ENCODE assay signal across 19 cellular contexts in genomic region chr15:63362196-63362595, GRCh38. TPM values are rescaled to one million over a fixed set of nuclear protein-coding genes. Genes with fewer than 3 reads are reported as not detected.
DNase-seq lines count a peak whose midpoint lies in the region; ATAC-seq and TF ChIP-seq lines count a peak whose summit lies in the region.
"Had no signal": no experiment of that assay in that cellular context is flagged by ENCODE, and none has a peak within 500 bp of the region (broad histone marks: within the 10 kb centered on the region; RNA-seq: fewer than 3 reads in every experiment).

No MANE protein-coding gene starts in this region.

- peaks cover 0 to 2% of the 10 kb centered on the region in 2 donors for H3K9me3 ChIP-seq in neuronal stem cell (replicated peaks in 1 of 2; ENCODE audit: control insufficient read depth in 2 of 2, insufficient read depth in 1 of 2, low read depth in 1 of 2, low read length in 2 of 2)
- H3K9me3 ChIP-seq: A549, right lobe of liver, vagina had no signal

- H3K18ac ChIP-seq in neuronal stem cell (ENCODE audit: low read length): no peak overlapping the region

- H4K8ac ChIP-seq in neuronal stem cell (ENCODE audit: low read depth, low read length): no peak overlapping the region

- no peaks in the 10 kb centered on the region for H3K27me3 ChIP-seq in brain microvascular endothelial cell (replicated peaks)
- H3K27me3 ChIP-seq in neuronal stem cell (ENCODE audit: control insufficient read depth in 3 of 3, insufficient read depth in 3 of 3, low read depth in 1 of 3, low read length in 3 of 3): peaks cover 0 to 32% (median 0%) of the 10 kb centered on the region in 3 experiments
- H3K27me3 ChIP-seq: right lobe of liver, vagina had no signal

- no peak overlapping the region for H2BK15ac ChIP-seq in neuronal stem cell (ENCODE audit: low read length)

- H3K4me1 Mint-ChIP-seq in activated CD8-positive, alpha-beta memory T cell treated with anti-CD3 and anti-CD28 coated beads, Interleukin-2, amount 10 ng/mL, durations not matched to agents 7 days and 5 days: no peaks in the 10 kb centered on the region

- in situ Hi-C loops in ACHN (cut with HindIII; ENCODE audit: low pct_ligation_motif_present, low pct_unique_long_range_greater_than_20kb, low sequenced_read_pairs) (no loop called here), brain microvascular endothelial cell (cut with HindIII; ENCODE audit: low pct_ligation_motif_present, low sequenced_read_pairs) (no loop called here)

- H3K4me1 ChIP-seq in neuronal stem cell (ENCODE audit: control insufficient read depth in 2 of 2, insufficient read depth in 1 of 2, low read depth in 1 of 2, low read length in 2 of 2): peaks cover 0 to 15% of the 10 kb centered on the region in 2 donors
- H3K4me1 ChIP-seq: right lobe of liver had no signal

- H3K27ac Mint-ChIP-seq in activated CD8-positive, alpha-beta memory T cell treated with anti-CD3 and anti-CD28 coated beads, Interleukin-2, amount 10 ng/mL, durations not matched to agents 7 days and 5 days: no peak overlapping the region
- H3K27ac Mint-ChIP-seq: activated CD8-positive, alpha-beta T cell treated with anti-CD3 and anti-CD28 coated beads, Interleukin-2, amount 10 ng/mL, durations not matched to agents 7 days and 5 days; stimulated activated effector memory CD8-positive, alpha-beta T cell treated with anti-CD3 and anti-CD28 coated beads, Interleukin-12 subunit alpha, Interleukin-12 subunit beta, amount 100 ng/mL, for 72 hours had no signal

- H3K36me3 ChIP-seq in brain microvascular endothelial cell (replicated peaks) (no peaks in the 10 kb centered on the region), neuronal stem cell (replicated peaks in 1 of 2; ENCODE audit: control insufficient read depth in 2 of 2, insufficient read depth in 2 of 2, low read length in 2 of 2) (no peaks in the 10 kb centered on the region)
- H3K36me3 ChIP-seq: right lobe of liver, vagina had no signal

- H2AK5ac ChIP-seq in neuronal stem cell (ENCODE audit: low read depth, low read length): no peak overlapping the region

- H3K23ac ChIP-seq in neuronal stem cell (ENCODE audit: low read depth, low read length, poor library complexity): no peak overlapping the region

- H3K9ac ChIP-seq in neuronal stem cell (ENCODE audit: low read depth, low read length, poor library complexity): no peak overlapping the region

- H3K4me3 ChIP-seq in brain microvascular endothelial cell (ENCODE audit: low read depth, low read length) (no peak overlapping the region), neuronal stem cell (ENCODE audit: low read length in 2 of 2) (no peak overlapping the region)
- H3K4me3 ChIP-seq: A549, right lobe of liver, vagina had no signal

- no peak overlapping the region for H2BK120ac ChIP-seq in neuronal stem cell (ENCODE audit: low read depth, low read length)

- no peak overlapping the region for H3K4ac ChIP-seq in neuronal stem cell (ENCODE audit: low read length)

- no peak for TF ChIP-seq CTCF in brain microvascular endothelial cell (IDR thresholded peaks at IDR 0.05; ENCODE audit: low read depth, low read length, missing control alignments)

- H3K27ac ChIP-seq in brain microvascular endothelial cell (no peak overlapping the region), neuronal stem cell (replicated peaks; ENCODE audit: low read length) (no peak overlapping the region)
- H3K27ac ChIP-seq: epithelial cell of prostate, right lobe of liver, vagina had no signal

- no peaks in the 10 kb centered on the region for H3K79me1 ChIP-seq in neuronal stem cell (ENCODE audit: low read depth, low read length)

- no peaks in the 10 kb centered on the region for H3K9me3 Mint-ChIP-seq in activated CD8-positive, alpha-beta memory T cell treated with anti-CD3 and anti-CD28 coated beads, Interleukin-2, amount 10 ng/mL, durations not matched to agents 7 days and 5 days (ENCODE audit: low read depth)
- H3K9me3 Mint-ChIP-seq: stimulated activated effector memory CD8-positive, alpha-beta T cell treated with anti-CD3 and anti-CD28 coated beads, Interleukin-12 subunit alpha, Interleukin-12 subunit beta, amount 100 ng/mL, for 72 hours had no signal

- no peaks in the 10 kb centered on the region for H3K36me3 Mint-ChIP-seq in activated CD8-positive, alpha-beta memory T cell treated with anti-CD3 and anti-CD28 coated beads, Interleukin-2, amount 10 ng/mL, durations not matched to agents 7 days and 5 days
- H3K36me3 Mint-ChIP-seq: stimulated activated effector memory CD8-positive, alpha-beta T cell treated with anti-CD3 and anti-CD28 coated beads, Interleukin-12 subunit alpha, Interleukin-12 subunit beta, amount 100 ng/mL, for 72 hours had no signal

- CTCF ChIA-PET in activated CD8-positive, alpha-beta memory T cell treated with anti-CD3 and anti-CD28 coated beads, Interleukin-2, amount 10 ng/mL, durations not matched to agents 7 days and 5 days (lab: Charles Lee): no interaction called here

- no peak overlapping the region for H3K4me3 Mint-ChIP-seq in activated CD8-positive, alpha-beta memory T cell treated with anti-CD3 and anti-CD28 coated beads, Interleukin-2, amount 10 ng/mL, durations not matched to agents 7 days and 5 days
- H3K4me3 Mint-ChIP-seq: activated CD8-positive, alpha-beta T cell treated with anti-CD3 and anti-CD28 coated beads, Interleukin-2, amount 10 ng/mL, durations not matched to agents 7 days and 5 days; stimulated activated effector memory CD8-positive, alpha-beta T cell treated with anti-CD3 and anti-CD28 coated beads, Interleukin-12 subunit alpha, Interleukin-12 subunit beta, amount 100 ng/mL, for 72 hours had no signal

- H3K27me3 Mint-ChIP-seq in activated CD8-positive, alpha-beta memory T cell treated with anti-CD3 and anti-CD28 coated beads, Interleukin-2, amount 10 ng/mL, durations not matched to agents 7 days and 5 days: peaks cover 42% of the 10 kb centered on the region

- H3K4me2 ChIP-seq in neuronal stem cell (ENCODE audit: insufficient read depth, low read length, poor library complexity, severe bottlenecking): no peak overlapping the region
- H3K4me2 ChIP-seq: A549 had no signal

- H3K14ac ChIP-seq in neuronal stem cell (ENCODE audit: low read length): no peak overlapping the region

- peak; percentile 31 for DNase-seq in ACHN
- peak; percentile 21 for DNase-seq in NCI-H146 treated with DMSO at 0.1 percent for 48 hours (lab: John Stamatoyannopoulos, UW; ENCODE audit: unreplicated experiment)
- DNase-seq in brain microvascular endothelial cell: peak; percentile 50
- peak; percentile 71 for DNase-seq in left kidney (ENCODE audit: low read depth, low spot score)
- no peak for DNase-seq in activated CD8-positive, alpha-beta memory T cell treated with anti-CD3 and anti-CD28 coated beads, Interleukin-2, amount 10 ng/mL, durations not matched to agents 7 days and 5 days
- DNase-seq in neuronal stem cell (ENCODE audit: low spot score): no peak
- no peak for DNase-seq in amygdala (lab: John Stamatoyannopoulos, UW)
- DNase-seq: activated CD8-positive, alpha-beta T cell treated with anti-CD3 and anti-CD28 coated beads, Interleukin-2, amount 10 ng/mL, durations not matched to agents 7 days and 5 days; Calu3; GF-D8; hypothalamus; NCI-H1092 treated with DMSO at 0.1 percent for 48 hours; NCI-H2171 had no signal

- no peak overlapping the region for H2AFZ ChIP-seq in neuronal stem cell (ENCODE audit: low read length)

- WGBS in neuronal stem cell (ENCODE audit: extremely low coverage in 2 of 2, insufficient read length in 2 of 2, insufficient replicate concordance in 1 of 2), 2 donors: no CpG with 5 or more reads among the region's 3 CpGs

- H4K91ac ChIP-seq in neuronal stem cell (ENCODE audit: low read depth, low read length, poor library complexity): no peak overlapping the region

- no peak for ATAC-seq in activated CD8-positive, alpha-beta memory T cell treated with anti-CD3 and anti-CD28 coated beads, Interleukin-2, amount 10 ng/mL, durations not matched to agents 7 days and 5 days
- no peak for ATAC-seq in HG02938 (IDR thresholded peaks at IDR 0.05; ENCODE audit: unreplicated experiment)
- ATAC-seq: A549; activated CD8-positive, alpha-beta T cell treated with anti-CD3 and anti-CD28 coated beads, Interleukin-2, amount 10 ng/mL, durations not matched to agents 7 days and 5 days; stimulated activated effector memory CD8-positive, alpha-beta T cell treated with anti-CD3 and anti-CD28 coated beads, Interleukin-12 subunit alpha, Interleukin-12 subunit beta, amount 100 ng/mL, for 72 hours had no signal

- H2BK5ac ChIP-seq in neuronal stem cell (ENCODE audit: low read length): no peak overlapping the region

- no peak overlapping the region for H2BK12ac ChIP-seq in neuronal stem cell (ENCODE audit: low read length)

RNA-seq across cellular contexts. Expression of gene CA12, which starts 19.4 kb away (rescaled TPM):
- total RNA-seq in activated CD8-positive, alpha-beta memory T cell treated with anti-CD3 and anti-CD28 coated beads, Interleukin-2, amount 10 ng/mL, durations not matched to agents 7 days and 5 days: under 1 TPM in 1 of 2 experiments, not detected in 1; 0.12 TPM
- polyA plus RNA-seq in neuronal stem cell (2013, experiment 1 of 2): 0.43 TPM
- polyA plus RNA-seq in neuronal stem cell (2013, experiment 2 of 2): 0.46 TPM
- total RNA-seq: activated CD8-positive, alpha-beta T cell treated with anti-CD3 and anti-CD28 coated beads, Interleukin-2, amount 10 ng/mL, durations not matched to agents 7 days and 5 days had no signal

Comparison
In these comparisons a context has a peak if more than half of its experiments do, and no peak if none do; other contexts are left out.
1. DNase-seq: peak in ACHN (single experiment), NCI-H146 treated with DMSO at 0.1 percent for 48 hours (single experiment), brain microvascular endothelial cell (single experiment) and left kidney (single experiment); none in activated CD8-positive, alpha-beta memory T cell treated with anti-CD3 and anti-CD28 coated beads, Interleukin-2, amount 10 ng/mL, durations not matched to agents 7 days and 5 days (single experiment), neuronal stem cell (single experiment) and amygdala (0 of 56).